20 cellular contexts compared by ENCODE assay signal in the genomic region with DNA sequence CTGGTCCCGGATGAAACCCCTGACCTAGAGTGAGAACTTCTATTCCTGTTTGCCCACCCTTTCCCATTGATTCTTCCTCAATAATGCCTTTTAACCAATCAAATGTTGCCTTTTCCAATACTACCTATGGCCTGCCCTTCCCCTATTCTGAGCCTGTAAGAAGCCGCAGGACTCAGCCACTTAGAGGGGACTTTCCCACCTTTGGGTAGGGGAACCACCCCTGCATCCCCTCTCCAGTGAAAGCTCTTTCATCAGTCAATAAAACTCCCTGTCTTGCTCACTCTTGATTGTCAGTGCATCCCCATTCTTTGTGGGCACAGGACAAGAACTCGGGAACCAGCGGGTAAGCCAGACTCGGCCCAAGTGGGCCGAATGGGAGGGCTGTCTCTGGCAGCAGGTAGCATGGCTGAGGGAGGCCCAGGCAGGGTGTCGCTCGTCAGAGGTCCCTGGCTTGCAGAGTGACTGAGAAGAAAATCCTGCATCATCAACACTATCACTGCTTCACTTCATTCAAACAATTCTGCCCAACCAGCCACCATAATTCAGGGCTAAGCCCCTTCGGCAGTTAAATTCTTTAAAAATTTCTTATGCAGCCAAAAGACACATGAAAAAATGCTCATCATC.
DNase-seq lines count a peak whose midpoint lies in the region; ATAC-seq and FAIRE-seq lines count a peak whose summit lies in the region.
"Had no signal": no experiment of that assay in that cellular context is flagged by ENCODE, and none has a peak within 500 bp of the region (broad histone marks: within the 10 kb centered on the region; RNA-seq: fewer than 3 reads in every experiment).

No MANE protein-coding gene starts in this region.

- peak; percentile 86 for ATAC-seq in HG02852 (IDR thresholded peaks at IDR 0.05; ENCODE audit: unreplicated experiment)
- ATAC-seq in memory B cell (ENCODE audit: low read depth), result peak; percentile 60
- ATAC-seq in HG03457 (IDR thresholded peaks at IDR 0.05; ENCODE audit: unreplicated experiment), result no peak
- ATAC-seq: A549 had no signal

- H3K36me3 Mint-ChIP-seq in activated T-cell treated with anti-CD3 and anti-CD28 coated beads, Interleukin-2, amount 50 U/mL, for 24 hours (ENCODE audit: low read depth), result peaks cover 86% of the 10 kb centered on the region
- peaks cover 42% of the 10 kb centered on the region for H3K36me3 Mint-ChIP-seq in memory B cell

- no peaks in the 10 kb centered on the region for H3K27me3 Mint-ChIP-seq in activated T-cell treated with anti-CD3 and anti-CD28 coated beads, Interleukin-2, amount 50 U/mL, for 24 hours
- no peaks in the 10 kb centered on the region for H3K27me3 Mint-ChIP-seq in memory B cell

- FAIRE-seq in GM19239 (lab: Jason Lieb, UNC), result peak; percentile 56
- FAIRE-seq: A549, frontal cortex, TTC549 had no signal

- DNase-seq in activated T-cell treated with anti-CD3 and anti-CD28 coated beads, Interleukin-2, amount 50 U/mL, for 24 hours, result no peak
- DNase-seq in activated T-cell treated with anti-CD3 and anti-CD28 coated beads for 4 hours, result no peak
- DNase-seq in GM19239 (ENCODE audit: insufficient read length, low spot score), result no peak
- no peak for DNase-seq in memory B cell (ENCODE audit: low spot score in 2 of 2)
- DNase-seq in pons (ENCODE audit: low spot score), result no peak
- no peak for DNase-seq in DMS79 treated with DMSO at 0.1 percent for 48 hours (lab: John Stamatoyannopoulos, UW)
- DNase-seq: activated T-cell treated with anti-CD3 and anti-CD28 coated beads, Interleukin-2, amount 50 U/mL, for 72 hours; cortex of kidney; KBM-7; mesendoderm; NCI-H2081 treated with DMSO at 0.1 percent for 48 hours; NCI-H510A treated with DMSO at 0.1 percent for 48 hours; spleen; SW 1271; thyroid gland had no signal

- H3K4me3 Mint-ChIP-seq in activated T-cell treated with anti-CD3 and anti-CD28 coated beads, Interleukin-2, amount 50 U/mL, for 24 hours, result no peak overlapping the region
- H3K4me3 Mint-ChIP-seq in memory B cell, result no peak overlapping the region
- H3K4me3 Mint-ChIP-seq: activated T-cell treated with anti-CD3 and anti-CD28 coated beads, Interleukin-2, amount 50 U/mL, for 72 hours had no signal

- peak overlapping the region; percentile 64 for H3K27ac Mint-ChIP-seq in activated T-cell treated with anti-CD3 and anti-CD28 coated beads, Interleukin-2, amount 50 U/mL, for 24 hours
- peak overlapping the region; percentile 2 for H3K27ac Mint-ChIP-seq in memory B cell
- H3K27ac Mint-ChIP-seq: activated T-cell treated with anti-CD3 and anti-CD28 coated beads, Interleukin-2, amount 50 U/mL, for 72 hours had no signal

- H3K9me3 Mint-ChIP-seq in activated T-cell treated with anti-CD3 and anti-CD28 coated beads, Interleukin-2, amount 50 U/mL, for 24 hours, result no peaks in the 10 kb centered on the region
- no peaks in the 10 kb centered on the region for H3K9me3 Mint-ChIP-seq in memory B cell
- H3K9me3 Mint-ChIP-seq: activated T-cell treated with anti-CD3 and anti-CD28 coated beads, Interleukin-2, amount 50 U/mL, for 72 hours had no signal

- H3K4me1 Mint-ChIP-seq in activated T-cell treated with anti-CD3 and anti-CD28 coated beads, Interleukin-2, amount 50 U/mL, for 24 hours (ENCODE audit: low read depth), result peaks cover 13% of the 10 kb centered on the region
- peaks cover 3% of the 10 kb centered on the region for H3K4me1 Mint-ChIP-seq in memory B cell
